In the genomic region with DNA sequence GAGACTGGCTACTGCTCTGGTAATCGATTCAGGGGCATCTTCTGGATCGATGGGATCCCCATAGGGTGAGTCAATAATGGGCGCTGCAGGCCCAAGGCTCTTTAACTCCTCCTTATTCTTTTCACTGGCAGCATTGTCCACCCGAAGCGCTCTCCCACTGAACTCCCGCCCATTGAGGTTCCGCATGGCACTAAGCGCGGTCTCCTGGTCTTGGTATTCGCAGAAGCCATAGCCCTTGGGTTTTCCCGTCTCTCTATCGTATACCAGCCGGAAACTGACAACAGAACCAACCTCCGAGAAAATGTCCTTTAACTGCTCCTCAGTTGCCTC, we compare ENCODE assay signal across 2 cellular contexts.
TF ChIP-seq lines count a peak whose summit lies in the region.

No MANE protein-coding gene starts in this region.

TF ChIP-seq in GM12878, 131 proteins besides CTCF, POLR2A, EP300 and RAD21:
- TF ChIP-seq, protein P1, sequence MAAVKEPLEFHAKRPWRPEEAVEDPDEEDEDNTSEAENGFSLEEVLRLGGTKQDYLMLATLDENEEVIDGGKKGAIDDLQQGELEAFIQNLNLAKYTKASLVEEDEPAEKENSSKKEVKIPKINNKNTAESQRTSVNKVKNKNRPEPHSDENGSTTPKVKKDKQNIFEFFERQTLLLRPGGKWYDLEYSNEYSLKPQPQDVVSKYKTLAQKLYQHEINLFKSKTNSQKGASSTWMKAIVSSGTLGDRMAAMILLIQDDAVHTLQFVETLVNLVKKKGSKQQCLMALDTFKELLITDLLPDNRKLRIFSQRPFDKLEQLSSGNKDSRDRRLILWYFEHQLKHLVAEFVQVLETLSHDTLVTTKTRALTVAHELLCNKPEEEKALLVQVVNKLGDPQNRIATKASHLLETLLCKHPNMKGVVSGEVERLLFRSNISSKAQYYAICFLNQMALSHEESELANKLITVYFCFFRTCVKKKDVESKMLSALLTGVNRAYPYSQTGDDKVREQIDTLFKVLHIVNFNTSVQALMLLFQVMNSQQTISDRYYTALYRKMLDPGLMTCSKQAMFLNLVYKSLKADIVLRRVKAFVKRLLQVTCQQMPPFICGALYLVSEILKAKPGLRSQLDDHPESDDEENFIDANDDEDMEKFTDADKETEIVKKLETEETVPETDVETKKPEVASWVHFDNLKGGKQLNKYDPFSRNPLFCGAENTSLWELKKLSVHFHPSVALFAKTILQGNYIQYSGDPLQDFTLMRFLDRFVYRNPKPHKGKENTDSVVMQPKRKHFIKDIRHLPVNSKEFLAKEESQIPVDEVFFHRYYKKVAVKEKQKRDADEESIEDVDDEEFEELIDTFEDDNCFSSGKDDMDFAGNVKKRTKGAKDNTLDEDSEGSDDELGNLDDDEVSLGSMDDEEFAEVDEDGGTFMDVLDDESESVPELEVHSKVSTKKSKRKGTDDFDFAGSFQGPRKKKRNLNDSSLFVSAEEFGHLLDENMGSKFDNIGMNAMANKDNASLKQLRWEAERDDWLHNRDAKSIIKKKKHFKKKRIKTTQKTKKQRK (IDR thresholded peaks at IDR 0.05; ENCODE audit: low read depth, low read length): no peak
- no peak for TF ChIP-seq STAT1 (conservative IDR thresholded peaks at IDR 0.05)
- 0 out of 2 replicates have a peak, but pooled peaks have one; percentile 11 for TF ChIP-seq ASH2L (IDR thresholded peaks at IDR 0.05; ENCODE audit: borderline replicate concordance, low read depth)
- TF ChIP-seq MEF2A (IDR thresholded peaks at IDR 0.05; ENCODE audit: insufficient read depth, low read depth, low read length): no peak
- TF ChIP-seq, protein P2, sequence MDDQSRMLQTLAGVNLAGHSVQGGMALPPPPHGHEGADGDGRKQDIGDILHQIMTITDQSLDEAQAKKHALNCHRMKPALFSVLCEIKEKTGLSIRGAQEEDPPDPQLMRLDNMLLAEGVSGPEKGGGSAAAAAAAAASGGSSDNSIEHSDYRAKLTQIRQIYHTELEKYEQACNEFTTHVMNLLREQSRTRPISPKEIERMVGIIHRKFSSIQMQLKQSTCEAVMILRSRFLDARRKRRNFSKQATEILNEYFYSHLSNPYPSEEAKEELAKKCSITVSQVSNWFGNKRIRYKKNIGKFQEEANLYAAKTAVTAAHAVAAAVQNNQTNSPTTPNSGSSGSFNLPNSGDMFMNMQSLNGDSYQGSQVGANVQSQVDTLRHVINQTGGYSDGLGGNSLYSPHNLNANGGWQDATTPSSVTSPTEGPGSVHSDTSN (IDR thresholded peaks at IDR 0.05; ENCODE audit: insufficient replicate concordance, low read depth, low read length): no peak
- TF ChIP-seq SMAD1 (IDR thresholded peaks at IDR 0.05; ENCODE audit: low read depth, partially characterized antibody): peak; percentile 60
- TF ChIP-seq WRNIP1 (IDR thresholded peaks at IDR 0.05; ENCODE audit: borderline replicate concordance, low read depth, low read length): no peak
- no peak for TF ChIP-seq NFXL1 (IDR thresholded peaks at IDR 0.05; ENCODE audit: borderline replicate concordance)

TF ChIP-seq in HepG2, 621 proteins besides CTCF, POLR2A, EP300 and RAD21:
- TF ChIP-seq, protein P3, sequence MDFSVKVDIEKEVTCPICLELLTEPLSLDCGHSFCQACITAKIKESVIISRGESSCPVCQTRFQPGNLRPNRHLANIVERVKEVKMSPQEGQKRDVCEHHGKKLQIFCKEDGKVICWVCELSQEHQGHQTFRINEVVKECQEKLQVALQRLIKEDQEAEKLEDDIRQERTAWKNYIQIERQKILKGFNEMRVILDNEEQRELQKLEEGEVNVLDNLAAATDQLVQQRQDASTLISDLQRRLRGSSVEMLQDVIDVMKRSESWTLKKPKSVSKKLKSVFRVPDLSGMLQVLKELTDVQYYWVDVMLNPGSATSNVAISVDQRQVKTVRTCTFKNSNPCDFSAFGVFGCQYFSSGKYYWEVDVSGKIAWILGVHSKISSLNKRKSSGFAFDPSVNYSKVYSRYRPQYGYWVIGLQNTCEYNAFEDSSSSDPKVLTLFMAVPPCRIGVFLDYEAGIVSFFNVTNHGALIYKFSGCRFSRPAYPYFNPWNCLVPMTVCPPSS (IDR thresholded peaks at IDR 0.05): no peak
- TF ChIP-seq PHB2 (IDR thresholded peaks at IDR 0.05; ENCODE audit: partially characterized antibody): no peak
- TF ChIP-seq, protein P4, sequence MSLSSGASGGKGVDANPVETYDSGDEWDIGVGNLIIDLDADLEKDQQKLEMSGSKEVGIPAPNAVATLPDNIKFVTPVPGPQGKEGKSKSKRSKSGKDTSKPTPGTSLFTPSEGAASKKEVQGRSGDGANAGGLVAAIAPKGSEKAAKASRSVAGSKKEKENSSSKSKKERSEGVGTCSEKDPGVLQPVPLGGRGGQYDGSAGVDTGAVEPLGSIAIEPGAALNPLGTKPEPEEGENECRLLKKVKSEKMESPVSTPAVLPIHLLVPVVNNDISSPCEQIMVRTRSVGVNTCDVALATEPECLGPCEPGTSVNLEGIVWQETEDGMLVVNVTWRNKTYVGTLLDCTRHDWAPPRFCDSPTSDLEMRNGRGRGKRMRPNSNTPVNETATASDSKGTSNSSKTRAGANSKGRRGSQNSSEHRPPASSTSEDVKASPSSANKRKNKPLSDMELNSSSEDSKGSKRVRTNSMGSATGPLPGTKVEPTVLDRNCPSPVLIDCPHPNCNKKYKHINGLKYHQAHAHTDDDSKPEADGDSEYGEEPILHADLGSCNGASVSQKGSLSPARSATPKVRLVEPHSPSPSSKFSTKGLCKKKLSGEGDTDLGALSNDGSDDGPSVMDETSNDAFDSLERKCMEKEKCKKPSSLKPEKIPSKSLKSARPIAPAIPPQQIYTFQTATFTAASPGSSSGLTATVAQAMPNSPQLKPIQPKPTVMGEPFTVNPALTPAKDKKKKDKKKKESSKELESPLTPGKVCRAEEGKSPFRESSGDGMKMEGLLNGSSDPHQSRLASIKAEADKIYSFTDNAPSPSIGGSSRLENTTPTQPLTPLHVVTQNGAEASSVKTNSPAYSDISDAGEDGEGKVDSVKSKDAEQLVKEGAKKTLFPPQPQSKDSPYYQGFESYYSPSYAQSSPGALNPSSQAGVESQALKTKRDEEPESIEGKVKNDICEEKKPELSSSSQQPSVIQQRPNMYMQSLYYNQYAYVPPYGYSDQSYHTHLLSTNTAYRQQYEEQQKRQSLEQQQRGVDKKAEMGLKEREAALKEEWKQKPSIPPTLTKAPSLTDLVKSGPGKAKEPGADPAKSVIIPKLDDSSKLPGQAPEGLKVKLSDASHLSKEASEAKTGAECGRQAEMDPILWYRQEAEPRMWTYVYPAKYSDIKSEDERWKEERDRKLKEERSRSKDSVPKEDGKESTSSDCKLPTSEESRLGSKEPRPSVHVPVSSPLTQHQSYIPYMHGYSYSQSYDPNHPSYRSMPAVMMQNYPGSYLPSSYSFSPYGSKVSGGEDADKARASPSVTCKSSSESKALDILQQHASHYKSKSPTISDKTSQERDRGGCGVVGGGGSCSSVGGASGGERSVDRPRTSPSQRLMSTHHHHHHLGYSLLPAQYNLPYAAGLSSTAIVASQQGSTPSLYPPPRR (CRISPR knock-in tag; IDR thresholded peaks at IDR 0.05; ENCODE audit: borderline replicate concordance): no peak
- TF ChIP-seq, protein P5, sequence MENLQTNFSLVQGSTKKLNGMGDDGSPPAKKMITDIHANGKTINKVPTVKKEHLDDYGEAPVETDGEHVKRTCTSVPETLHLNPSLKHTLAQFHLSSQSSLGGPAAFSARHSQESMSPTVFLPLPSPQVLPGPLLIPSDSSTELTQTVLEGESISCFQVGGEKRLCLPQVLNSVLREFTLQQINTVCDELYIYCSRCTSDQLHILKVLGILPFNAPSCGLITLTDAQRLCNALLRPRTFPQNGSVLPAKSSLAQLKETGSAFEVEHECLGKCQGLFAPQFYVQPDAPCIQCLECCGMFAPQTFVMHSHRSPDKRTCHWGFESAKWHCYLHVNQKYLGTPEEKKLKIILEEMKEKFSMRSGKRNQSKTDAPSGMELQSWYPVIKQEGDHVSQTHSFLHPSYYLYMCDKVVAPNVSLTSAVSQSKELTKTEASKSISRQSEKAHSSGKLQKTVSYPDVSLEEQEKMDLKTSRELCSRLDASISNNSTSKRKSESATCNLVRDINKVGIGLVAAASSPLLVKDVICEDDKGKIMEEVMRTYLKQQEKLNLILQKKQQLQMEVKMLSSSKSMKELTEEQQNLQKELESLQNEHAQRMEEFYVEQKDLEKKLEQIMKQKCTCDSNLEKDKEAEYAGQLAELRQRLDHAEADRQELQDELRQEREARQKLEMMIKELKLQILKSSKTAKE (CRISPR knock-in tag; IDR thresholded peaks at IDR 0.05; ENCODE audit: borderline replicate concordance): no peak
- TF ChIP-seq, protein P6, sequence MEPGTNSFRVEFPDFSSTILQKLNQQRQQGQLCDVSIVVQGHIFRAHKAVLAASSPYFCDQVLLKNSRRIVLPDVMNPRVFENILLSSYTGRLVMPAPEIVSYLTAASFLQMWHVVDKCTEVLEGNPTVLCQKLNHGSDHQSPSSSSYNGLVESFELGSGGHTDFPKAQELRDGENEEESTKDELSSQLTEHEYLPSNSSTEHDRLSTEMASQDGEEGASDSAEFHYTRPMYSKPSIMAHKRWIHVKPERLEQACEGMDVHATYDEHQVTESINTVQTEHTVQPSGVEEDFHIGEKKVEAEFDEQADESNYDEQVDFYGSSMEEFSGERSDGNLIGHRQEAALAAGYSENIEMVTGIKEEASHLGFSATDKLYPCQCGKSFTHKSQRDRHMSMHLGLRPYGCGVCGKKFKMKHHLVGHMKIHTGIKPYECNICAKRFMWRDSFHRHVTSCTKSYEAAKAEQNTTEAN (CRISPR knock-in tag; conservative IDR thresholded peaks at IDR 0.05): no peak
- TF ChIP-seq, protein P7, sequence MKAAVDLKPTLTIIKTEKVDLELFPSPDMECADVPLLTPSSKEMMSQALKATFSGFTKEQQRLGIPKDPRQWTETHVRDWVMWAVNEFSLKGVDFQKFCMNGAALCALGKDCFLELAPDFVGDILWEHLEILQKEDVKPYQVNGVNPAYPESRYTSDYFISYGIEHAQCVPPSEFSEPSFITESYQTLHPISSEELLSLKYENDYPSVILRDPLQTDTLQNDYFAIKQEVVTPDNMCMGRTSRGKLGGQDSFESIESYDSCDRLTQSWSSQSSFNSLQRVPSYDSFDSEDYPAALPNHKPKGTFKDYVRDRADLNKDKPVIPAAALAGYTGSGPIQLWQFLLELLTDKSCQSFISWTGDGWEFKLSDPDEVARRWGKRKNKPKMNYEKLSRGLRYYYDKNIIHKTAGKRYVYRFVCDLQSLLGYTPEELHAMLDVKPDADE (CRISPR knock-in tag; IDR thresholded peaks at IDR 0.05): no peak
- TF ChIP-seq, protein P8, sequence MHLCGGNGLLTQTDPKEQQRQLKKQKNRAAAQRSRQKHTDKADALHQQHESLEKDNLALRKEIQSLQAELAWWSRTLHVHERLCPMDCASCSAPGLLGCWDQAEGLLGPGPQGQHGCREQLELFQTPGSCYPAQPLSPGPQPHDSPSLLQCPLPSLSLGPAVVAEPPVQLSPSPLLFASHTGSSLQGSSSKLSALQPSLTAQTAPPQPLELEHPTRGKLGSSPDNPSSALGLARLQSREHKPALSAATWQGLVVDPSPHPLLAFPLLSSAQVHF (CRISPR knock-in tag; IDR thresholded peaks at IDR 0.05): no peak
- no peak for TF ChIP-seq SSRP1 (CRISPR knock-in tag; IDR thresholded peaks at IDR 0.05)
- TF ChIP-seq ZNF20 (CRISPR knock-in tag; IDR thresholded peaks at IDR 0.05): no peak
- TF ChIP-seq DNMT1 (CRISPR knock-in tag; IDR thresholded peaks at IDR 0.05): no peak
- TF ChIP-seq, protein P9, sequence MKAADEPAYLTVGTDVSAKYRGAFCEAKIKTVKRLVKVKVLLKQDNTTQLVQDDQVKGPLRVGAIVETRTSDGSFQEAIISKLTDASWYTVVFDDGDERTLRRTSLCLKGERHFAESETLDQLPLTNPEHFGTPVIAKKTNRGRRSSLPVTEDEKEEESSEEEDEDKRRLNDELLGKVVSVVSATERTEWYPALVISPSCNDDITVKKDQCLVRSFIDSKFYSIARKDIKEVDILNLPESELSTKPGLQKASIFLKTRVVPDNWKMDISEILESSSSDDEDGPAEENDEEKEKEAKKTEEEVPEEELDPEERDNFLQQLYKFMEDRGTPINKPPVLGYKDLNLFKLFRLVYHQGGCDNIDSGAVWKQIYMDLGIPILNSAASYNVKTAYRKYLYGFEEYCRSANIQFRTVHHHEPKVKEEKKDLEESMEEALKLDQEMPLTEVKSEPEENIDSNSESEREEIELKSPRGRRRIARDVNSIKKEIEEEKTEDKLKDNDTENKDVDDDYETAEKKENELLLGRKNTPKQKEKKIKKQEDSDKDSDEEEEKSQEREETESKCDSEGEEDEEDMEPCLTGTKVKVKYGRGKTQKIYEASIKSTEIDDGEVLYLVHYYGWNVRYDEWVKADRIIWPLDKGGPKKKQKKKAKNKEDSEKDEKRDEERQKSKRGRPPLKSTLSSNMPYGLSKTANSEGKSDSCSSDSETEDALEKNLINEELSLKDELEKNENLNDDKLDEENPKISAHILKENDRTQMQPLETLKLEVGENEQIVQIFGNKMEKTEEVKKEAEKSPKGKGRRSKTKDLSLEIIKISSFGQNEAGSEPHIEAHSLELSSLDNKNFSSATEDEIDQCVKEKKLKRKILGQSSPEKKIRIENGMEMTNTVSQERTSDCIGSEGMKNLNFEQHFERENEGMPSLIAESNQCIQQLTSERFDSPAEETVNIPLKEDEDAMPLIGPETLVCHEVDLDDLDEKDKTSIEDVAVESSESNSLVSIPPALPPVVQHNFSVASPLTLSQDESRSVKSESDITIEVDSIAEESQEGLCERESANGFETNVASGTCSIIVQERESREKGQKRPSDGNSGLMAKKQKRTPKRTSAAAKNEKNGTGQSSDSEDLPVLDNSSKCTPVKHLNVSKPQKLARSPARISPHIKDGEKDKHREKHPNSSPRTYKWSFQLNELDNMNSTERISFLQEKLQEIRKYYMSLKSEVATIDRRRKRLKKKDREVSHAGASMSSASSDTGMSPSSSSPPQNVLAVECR (CRISPR knock-in tag; IDR thresholded peaks at IDR 0.05; ENCODE audit: borderline replicate concordance): no peak
- no peak for TF ChIP-seq ZNF180 (CRISPR knock-in tag; IDR thresholded peaks at IDR 0.05; ENCODE audit: borderline replicate concordance, low read depth)
- peak; percentile 27; the same call in 1 of the 2 replicates for TF ChIP-seq KAT2B (IDR thresholded peaks at IDR 0.05; ENCODE audit: borderline replicate concordance, low read depth, low read length)
- TF ChIP-seq FOXJ3 (CRISPR knock-in tag; IDR thresholded peaks at IDR 0.05; ENCODE audit: borderline replicate concordance): no peak
- TF ChIP-seq KMT2A (CRISPR knock-in tag; IDR thresholded peaks at IDR 0.05): 0 out of 2 replicates have a peak, but pooled peaks have one; percentile 30
- no peak for TF ChIP-seq ZNF224 (CRISPR knock-in tag; IDR thresholded peaks at IDR 0.05)
- TF ChIP-seq NFRKB (IDR thresholded peaks at IDR 0.05): no peak
- TF ChIP-seq, protein P10, sequence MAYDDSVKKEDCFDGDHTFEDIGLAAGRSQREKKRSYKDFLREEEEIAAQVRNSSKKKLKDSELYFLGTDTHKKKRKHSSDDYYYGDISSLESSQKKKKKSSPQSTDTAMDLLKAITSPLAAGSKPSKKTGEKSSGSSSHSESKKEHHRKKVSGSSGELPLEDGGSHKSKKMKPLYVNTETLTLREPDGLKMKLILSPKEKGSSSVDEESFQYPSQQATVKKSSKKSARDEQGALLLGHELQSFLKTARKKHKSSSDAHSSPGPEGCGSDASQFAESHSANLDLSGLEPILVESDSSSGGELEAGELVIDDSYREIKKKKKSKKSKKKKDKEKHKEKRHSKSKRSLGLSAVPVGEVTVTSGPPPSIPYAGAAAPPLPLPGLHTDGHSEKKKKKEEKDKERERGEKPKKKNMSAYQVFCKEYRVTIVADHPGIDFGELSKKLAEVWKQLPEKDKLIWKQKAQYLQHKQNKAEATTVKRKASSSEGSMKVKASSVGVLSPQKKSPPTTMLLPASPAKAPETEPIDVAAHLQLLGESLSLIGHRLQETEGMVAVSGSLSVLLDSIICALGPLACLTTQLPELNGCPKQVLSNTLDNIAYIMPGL (CRISPR knock-in tag; IDR thresholded peaks at IDR 0.05; ENCODE audit: borderline replicate concordance in 1 of 2, low read depth in 1 of 2): peak in 1 of 2 experiments; percentile 21; a peak in 1 of 4 replicates
TF ChIP-seq in HepG2: peak in this region for 3.
